In genomic region chr12:40241741-40242140, GRCh38 we compare ENCODE assay signal across 25 cellular contexts. TPM values are rescaled to one million over a fixed set of nuclear protein-coding genes. Genes with fewer than 3 reads are reported as not detected.
DNase-seq lines count a peak whose midpoint lies in the region; ATAC-seq and TF ChIP-seq lines count a peak whose summit lies in the region.
"Had no signal": no experiment of that assay in that cellular context is flagged by ENCODE, and none has a peak within 500 bp of the region (broad histone marks: within the 10 kb centered on the region; RNA-seq: fewer than 3 reads in every experiment).

No MANE protein-coding gene starts in this region.

- H3K27me3 ChIP-seq in GM23248 (replicated peaks; ENCODE audit: insufficient read depth): no peaks in the 10 kb centered on the region
- no peaks in the 10 kb centered on the region for H3K27me3 ChIP-seq in mesenchymal stem cell (ENCODE audit: control insufficient read depth in 1 of 2, insufficient read depth in 1 of 2, low read length in 2 of 2)
- H3K27me3 ChIP-seq in right lobe of liver: no peaks in the 10 kb centered on the region
- H3K27me3 ChIP-seq: BE2C had no signal

- no peak overlapping the region for H2BK5ac ChIP-seq in mesenchymal stem cell (ENCODE audit: low read depth, low read length, poor library complexity, severe bottlenecking)

- H3K9ac ChIP-seq in GM23248 (peak overlapping the region; percentile 36), mesenchymal stem cell (ENCODE audit: low read length) (peak overlapping the region; percentile 31)

- DNase-seq in AG08395 (ENCODE audit: low spot score): peak; percentile 13
- DNase-seq in GM23248: peak; percentile 48
- peak; percentile 85 for DNase-seq in fibroblast of gingiva (ENCODE audit: low read depth)
- no peak for DNase-seq in mesenchymal stem cell
- no peak for DNase-seq in middle frontal gyrus (ENCODE audit: extremely low spot score, low spot score)
- DNase-seq in right lobe of liver: no peak
- no peak for DNase-seq in NCI-H1105 (lab: John Stamatoyannopoulos, UW)
- DNase-seq: BE2C, Calu3, DND-41, H9, NCI-H1092, NCI-H1436, NCI-H187, NCI-H2081 treated with DMSO at 0.1 percent for 48 hours, NCI-H2171, NCI-H226, NCI-H510A, NCI-H69, SHP77 had no signal

- no peaks in the 10 kb centered on the region for H3K79me2 ChIP-seq in GM23248 (ENCODE audit: insufficient read depth)

- H4K8ac ChIP-seq in mesenchymal stem cell (ENCODE audit: low read length): no peak overlapping the region

- in situ Hi-C loops in GM23248 (cut with MboI): no loop called here

- H2BK15ac ChIP-seq in mesenchymal stem cell (ENCODE audit: low read depth, poor library complexity, severe bottlenecking): no peak overlapping the region

- peaks cover 7% of the 10 kb centered on the region for H3F3A ChIP-seq in GM23248 (ENCODE audit: insufficient read depth)

- H3K9me2 ChIP-seq in GM23248 (ENCODE audit: insufficient read depth): no peaks in the 10 kb centered on the region

- H3K9me3 ChIP-seq in GM23248 (ENCODE audit: low read depth) (no peaks in the 10 kb centered on the region), mesenchymal stem cell (ENCODE audit: control insufficient read depth, low read length) (no peaks in the 10 kb centered on the region), right lobe of liver (no peaks in the 10 kb centered on the region)
- H3K9me3 ChIP-seq: BE2C had no signal

- no peak overlapping the region for H2BK120ac ChIP-seq in mesenchymal stem cell (ENCODE audit: low read depth, low read length)

- no peaks in the 10 kb centered on the region for H4K20me1 ChIP-seq in GM23248 (ENCODE audit: insufficient read depth)

- no peak overlapping the region for H2AK5ac ChIP-seq in mesenchymal stem cell (ENCODE audit: low read length, severe bottlenecking)

- no peak for TF ChIP-seq CTCF in right lobe of liver (IDR thresholded peaks at IDR 0.05)

- intact Hi-C loops in right lobe of liver (cut with DNase I): no loop called here

- no peak for TF ChIP-seq POLR2A in right lobe of liver (IDR thresholded peaks at IDR 0.05)

- no peak overlapping the region for H3K23ac ChIP-seq in mesenchymal stem cell (ENCODE audit: low read length in 2 of 2)

- H3K14ac ChIP-seq in mesenchymal stem cell (ENCODE audit: low read length in 2 of 2): no peak overlapping the region

- H3K18ac ChIP-seq in mesenchymal stem cell (ENCODE audit: low read depth in 1 of 2, low read length in 2 of 2): no peak overlapping the region

- H3K4ac ChIP-seq in mesenchymal stem cell (ENCODE audit: low read depth in 1 of 2, low read length in 2 of 2): no peak overlapping the region

- H2BK12ac ChIP-seq in mesenchymal stem cell (ENCODE audit: low read length in 2 of 2): no peak overlapping the region

- no peak overlapping the region for H4K91ac ChIP-seq in mesenchymal stem cell (ENCODE audit: low read length)

- H3K79me1 ChIP-seq in mesenchymal stem cell (replicated peaks; ENCODE audit: low read length, poor library complexity, severe bottlenecking): no peaks in the 10 kb centered on the region

- no peak for ATAC-seq in right lobe of liver
- no peak for ATAC-seq in GM21737 (IDR thresholded peaks at IDR 0.05; ENCODE audit: unreplicated experiment)
- ATAC-seq: GM23338, Panc1 had no signal

- H3K36me3 ChIP-seq in GM23248 (ENCODE audit: low read depth) (no peaks in the 10 kb centered on the region), mesenchymal stem cell (ENCODE audit: control insufficient read depth in 1 of 2, insufficient read depth in 2 of 2, low read depth in 1 of 2, low read length in 2 of 2) (no peaks in the 10 kb centered on the region), right lobe of liver (peaks cover 0 to 3% (median 0%) of the 10 kb centered on the region in 4 donors)
- H3K36me3 ChIP-seq: BE2C had no signal

- 0 to 9% methylated on average over 1 of the region's 1 CpG for WGBS in GM23248 (ENCODE audit: low coverage in 1 of 2, low lambda C conversion rate in 2 of 2, missing lambda C conversion rate in 2 of 2), 2 experiments
- no CpG with 5 or more reads among the region's 1 CpG for WGBS in mesenchymal stem cell
- 74% methylated on average over 1 of the region's 1 CpG for WGBS in right lobe of liver (ENCODE audit: insufficient coverage, low coverage, low lambda C conversion rate, missing lambda C conversion rate)

- H3K27ac ChIP-seq in GM23248 (peak overlapping the region; percentile 39), mesenchymal stem cell (ENCODE audit: low read length, poor library complexity, severe bottlenecking) (no peak overlapping the region), right lobe of liver (no peak overlapping the region)
- H3K27ac ChIP-seq: RWPE1 had no signal

- H3K4me1 ChIP-seq in GM23248 (ENCODE audit: insufficient read depth) (peaks cover 20% of the 10 kb centered on the region), mesenchymal stem cell (ENCODE audit: control insufficient read depth, insufficient read depth, low read depth, low read length) (no peaks in the 10 kb centered on the region), right lobe of liver (peaks cover 0 to 25% (median 3%) of the 10 kb centered on the region in 4 donors)
- H3K4me1 ChIP-seq: BE2C had no signal

- H3K4me3 ChIP-seq in GM23248 (peak overlapping the region; percentile 28), mesenchymal stem cell (ENCODE audit: insufficient read depth in 1 of 2, low read depth in 1 of 2, low read length in 2 of 2) (no peak overlapping the region), right lobe of liver (no peak overlapping the region)
- H3K4me3 ChIP-seq: GM23338 had no signal

- peak overlapping the region; percentile 72 for H3K4me2 ChIP-seq in GM23248 (ENCODE audit: unreplicated experiment)
- H3K4me2 ChIP-seq in mesenchymal stem cell (ENCODE audit: low read length, poor library complexity, severe bottlenecking): no peak overlapping the region
- H3K4me2 ChIP-seq: GM23338 had no signal

- H2AFZ ChIP-seq in GM23248: peak overlapping the region; percentile 82
- H2AFZ ChIP-seq in mesenchymal stem cell (ENCODE audit: low read depth, low read length): no peak overlapping the region
- H2AFZ ChIP-seq: GM23338 had no signal

RNA-seq across cellular contexts. Expression of gene LRRK2, which starts 16.9 kb away (rescaled TPM):
- total RNA-seq in GM23248 (2014; rRNA removed; shearing (Covaris generic)): 7.0 and 17.1 TPM in 2 replicates
- 1.7 and 1.8 TPM in 2 replicates for polyA plus RNA-seq in GM23248 (2016; fragmentation: Nextera tagmentation; extraction: Ambion mirVana)
- 0.14 TPM for polyA plus RNA-seq in mesenchymal stem cell (2013, experiment 1 of 2)
- 0.18 TPM for polyA plus RNA-seq in mesenchymal stem cell (2013, experiment 2 of 2)
- total RNA-seq in right lobe of liver: 10 to 100 TPM in 1 of 6 experiments, 1 to 10 TPM in 5; 4.1 to 19.1 (median 6.1) TPM
- total RNA-seq: HT-29 had no signal
- polyA plus RNA-seq: GM23338 had no signal

Comparison
In these comparisons a context has a peak if more than half of its experiments do, and no peak if none do; other contexts are left out.
1. DNase-seq: peak in AG08395 (single experiment), GM23248 (single experiment) and fibroblast of gingiva (single experiment); none in mesenchymal stem cell (single experiment), middle frontal gyrus (single experiment), right lobe of liver (0 of 3) and NCI-H1105 (single experiment).